11 cellular contexts compared by ENCODE assay signal in the genomic region with DNA sequence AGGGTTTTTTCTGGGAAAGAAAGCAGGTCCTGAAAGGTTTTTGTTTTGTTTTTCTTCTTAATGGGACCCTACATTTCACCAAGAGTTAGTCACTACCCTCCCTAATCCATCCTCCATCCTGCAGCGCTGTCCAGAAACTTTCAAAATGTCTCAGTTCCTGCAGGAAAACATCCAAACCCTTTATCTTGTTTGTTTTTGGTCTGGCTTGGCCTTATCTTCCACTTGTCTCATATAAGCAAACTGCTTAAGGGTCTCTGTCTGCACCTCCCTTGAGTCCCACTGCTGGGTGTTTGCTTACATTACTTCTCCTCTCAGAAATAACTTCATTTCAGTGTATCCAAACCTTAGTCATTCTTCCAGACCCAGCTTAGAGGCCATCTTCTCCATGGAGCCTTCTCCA. TPM values are rescaled to one million over a fixed set of nuclear protein-coding genes. Genes with fewer than 3 reads are reported as not detected.
A peak's percentile ranks its signal among the peaks of the same experiment; 100 is the strongest.
DNase-seq lines count a peak whose midpoint lies in the region; TF ChIP-seq lines count a peak whose summit lies in the region.
"Had no signal": no experiment of that assay in that cellular context is flagged by ENCODE, and none has a peak within 500 bp of the region (broad histone marks: within the 10 kb centered on the region; RNA-seq: fewer than 3 reads in every experiment).

No MANE protein-coding gene starts in this region.

- intact Hi-C loops in testis (cut with DNase I; ENCODE audit: low total_unique reads), result no loop called here

- no peaks in the 10 kb centered on the region for H3K27me3 ChIP-seq in testis
- H3K27me3 ChIP-seq: dorsolateral prefrontal cortex had no signal

- H3K9me3 ChIP-seq in KOPT-K1 (ENCODE audit: insufficient read depth, low read length, poor library complexity, severe bottlenecking) (no peaks in the 10 kb centered on the region), testis (no peaks in the 10 kb centered on the region)

- peak; percentile 51 for DNase-seq in amniotic epithelial cell (ENCODE audit: low read depth)
- DNase-seq in iris pigment epithelial cell (ENCODE audit: low read depth), result peak; percentile 52
- DNase-seq in testis, result no peak
- DNase-seq in activated CD4-positive, alpha-beta T cell treated with anti-CD3 and anti-CD28 coated beads, Interleukin-2, amount 50 U/mL, for 4 hours, result no peak
- no peak for DNase-seq in activated CD8-positive, alpha-beta memory T cell treated with anti-CD3 and anti-CD28 coated beads, Interleukin-2, amount 50 U/mL, for 48 hours
- no peak for DNase-seq in NCI-H1417 treated with DMSO at 0.1 percent for 48 hours (lab: John Stamatoyannopoulos, UW)
- DNase-seq: dorsolateral prefrontal cortex, GF-D8, GOT3, NCI-H774 had no signal

- H3K36me3 ChIP-seq in KOPT-K1 (ENCODE audit: insufficient read depth, low read length), result no peaks in the 10 kb centered on the region
- no peaks in the 10 kb centered on the region for H3K36me3 ChIP-seq in testis (ENCODE audit: low read depth, missing control alignments)

- H3K4me3 ChIP-seq in testis, result no peak overlapping the region
- H3K4me3 ChIP-seq: dorsolateral prefrontal cortex had no signal

- H3K27ac ChIP-seq in KOPT-K1 (ENCODE audit: low read depth, low read length, poor library complexity, severe bottlenecking) (peak overlapping the region; percentile 64), testis (peak overlapping the region; percentile 77 to 92)

- TF ChIP-seq POLR2A in testis (IDR thresholded peaks at IDR 0.05), result no peak

- WGBS in testis, 2 donors, result 33 to 41% methylated on average over 1 of the region's 1 CpG

- TF ChIP-seq CTCF in testis (IDR thresholded peaks at IDR 0.05), result no peak

- H3K4me1 ChIP-seq in testis, result peaks cover 49% of the 10 kb centered on the region

RNA-seq across cellular contexts. Expression of gene TRAF1, which starts 11.0 kb away (rescaled TPM):
- 1 to 10 TPM; 6.5 to 8.6 TPM for total RNA-seq in testis
- 3.9 TPM for polyA plus RNA-seq in testis (ENCODE audit: insufficient read depth, low read depth, low replicate concordance)

Comparison
In these comparisons a context has a peak if more than half of its experiments do, and no peak if none do; other contexts are left out.
1. DNase-seq: peak in amniotic epithelial cell (single experiment) and iris pigment epithelial cell (single experiment); none in testis (single experiment), activated CD4-positive, alpha-beta T cell treated with anti-CD3 and anti-CD28 coated beads, Interleukin-2, amount 50 U/mL, for 4 hours (0 of 2), activated CD8-positive, alpha-beta memory T cell treated with anti-CD3 and anti-CD28 coated beads, Interleukin-2, amount 50 U/mL, for 48 hours (single experiment) and NCI-H1417 treated with DMSO at 0.1 percent for 48 hours (single experiment).